ENCODE assay signal across 22 cellular contexts in the genomic region with DNA sequence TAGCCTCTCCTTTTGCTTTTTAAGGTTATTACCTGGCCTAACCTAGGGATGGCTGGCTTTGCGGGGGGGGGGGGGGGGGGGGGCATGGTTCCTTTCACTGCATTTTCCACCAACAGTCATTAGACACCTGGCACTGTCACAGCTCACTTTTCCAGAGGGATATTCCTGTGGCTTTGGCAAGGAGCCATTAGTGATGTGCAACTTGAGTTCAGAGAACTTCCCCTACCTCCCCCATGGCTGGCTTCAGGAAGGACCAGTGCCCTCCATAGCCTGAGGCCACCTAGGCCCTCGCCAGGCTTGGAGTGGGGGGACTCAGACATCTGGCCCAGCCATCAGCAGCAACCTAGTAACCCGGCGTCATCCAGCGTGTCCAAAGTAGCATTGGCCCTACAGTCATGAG.
A peak's percentile ranks its signal among the peaks of the same experiment; 100 is the strongest.
DNase-seq lines count a peak whose midpoint lies in the region; ATAC-seq and TF ChIP-seq lines count a peak whose summit lies in the region.
"Had no signal": no experiment of that assay in that cellular context is flagged by ENCODE, and none has a peak within 500 bp of the region (broad histone marks: within the 10 kb centered on the region; RNA-seq: fewer than 3 reads in every experiment).

No MANE protein-coding gene starts in this region.

- no peak for DNase-seq in stimulated activated naive CD8-positive, alpha-beta T cell treated with anti-CD3 and anti-CD28 coated beads, Interleukin-15, amount 100 ng/mL, for 72 hours
- DNase-seq in stimulated activated naive CD8-positive, alpha-beta T cell treated with anti-CD3 and anti-CD28 coated beads, Interleukin-15, Interleukin-2, amounts not matched to agents 100 U/mL and 50 U/mL, for 24 hours = no peak
- DNase-seq in NCI-H2107 treated with DMSO at 0.1 percent for 48 hours (lab: John Stamatoyannopoulos, UW; ENCODE audit: unreplicated experiment) = peak; percentile 61
- DNase-seq in SJCRH30 = peak; percentile 14 to 51
- no peak for DNase-seq in type B pancreatic cell (ENCODE audit: extremely low spot score, unreplicated experiment)
- DNase-seq in smooth muscle cell (lab: John Stamatoyannopoulos, UW; ENCODE audit: unreplicated experiment) = no peak
- no peak for DNase-seq in cerebellum (ENCODE audit: low spot score)
- DNase-seq: CD8-positive, alpha-beta T cell; DMS53; H7; HFFc6; Karpas-422; MG63; NCI-H1048; NCI-H146; NCI-H2081 treated with DMSO at 0.1 percent for 48 hours; NCI-H748 treated with DMSO at 0.1 percent for 48 hours; SIG-M5 had no signal

- no peaks in the 10 kb centered on the region for H3K36me3 ChIP-seq in SJCRH30
- H3K36me3 ChIP-seq in smooth muscle cell (ENCODE audit: low read depth) = no peaks in the 10 kb centered on the region
- H3K36me3 ChIP-seq: MG63 had no signal

- H2AFZ ChIP-seq in smooth muscle cell (ENCODE audit: low read depth) = no peak overlapping the region

- no peaks in the 10 kb centered on the region for H4K20me1 ChIP-seq in smooth muscle cell (ENCODE audit: low read depth)

- H3K4me1 ChIP-seq in SJCRH30 = peaks cover 4% of the 10 kb centered on the region; the same call in 1 of the 2 replicates
- H3K4me1 ChIP-seq in smooth muscle cell (ENCODE audit: low read depth) = no peaks in the 10 kb centered on the region

- no peaks in the 10 kb centered on the region for H3K36me3 Mint-ChIP-seq in type B pancreatic cell

- H3K4me3 ChIP-seq in SJCRH30 (no peak overlapping the region), smooth muscle cell (no peak overlapping the region)
- H3K4me3 ChIP-seq: A549, BLaER1, MG63 had no signal

- no peak for ATAC-seq in stimulated activated naive CD8-positive, alpha-beta T cell treated with anti-CD3 and anti-CD28 coated beads, Interleukin-15, amount 100 ng/mL, for 72 hours
- ATAC-seq in stimulated activated naive CD8-positive, alpha-beta T cell treated with anti-CD3 and anti-CD28 coated beads, Interleukin-15, Interleukin-2, amounts not matched to agents 100 U/mL and 50 U/mL, for 24 hours = no peak
- ATAC-seq: A549; CD8-positive, alpha-beta T cell had no signal

- H3K27ac ChIP-seq in SJCRH30 (no peak overlapping the region), smooth muscle cell (ENCODE audit: low read depth) (no peak overlapping the region)
- H3K27ac ChIP-seq: A549, BLaER1, RWPE1 had no signal

- H3K27me3 Mint-ChIP-seq in stimulated activated naive CD8-positive, alpha-beta T cell treated with anti-CD3 and anti-CD28 coated beads, Interleukin-15, amount 100 ng/mL, for 72 hours = no peaks in the 10 kb centered on the region
- H3K27me3 Mint-ChIP-seq in type B pancreatic cell = no peaks in the 10 kb centered on the region
- H3K27me3 Mint-ChIP-seq: IgD-negative memory B cell had no signal

- TF ChIP-seq CTCF in type B pancreatic cell (conservative IDR thresholded peaks at IDR 0.05) (no peak), smooth muscle cell (IDR thresholded peaks at IDR 0.05; ENCODE audit: borderline replicate concordance, insufficient read depth, poor library complexity, severe bottlenecking) (no peak)

- 88% methylated on average over 4 of the region's 5 CpGs for WGBS in smooth muscle cell (ENCODE audit: low lambda C conversion rate)

- H3K4me3 Mint-ChIP-seq in stimulated activated naive CD8-positive, alpha-beta T cell treated with anti-CD3 and anti-CD28 coated beads, Interleukin-15, amount 100 ng/mL, for 72 hours = no peak overlapping the region
- no peak overlapping the region for H3K4me3 Mint-ChIP-seq in type B pancreatic cell
- H3K4me3 Mint-ChIP-seq: CD8-positive, alpha-beta T cell; HFFc6; IgD-negative memory B cell had no signal

- no peaks in the 10 kb centered on the region for H3F3A ChIP-seq in smooth muscle cell (ENCODE audit: low read depth)

- peaks cover 4 to 25% of the 10 kb centered on the region in 2 donors for H3K9me3 Mint-ChIP-seq in stimulated activated naive CD8-positive, alpha-beta T cell treated with anti-CD3 and anti-CD28 coated beads, Interleukin-15, amount 100 ng/mL, for 72 hours
- no peaks in the 10 kb centered on the region for H3K9me3 Mint-ChIP-seq in type B pancreatic cell
- H3K9me3 Mint-ChIP-seq: CD8-positive, alpha-beta T cell had no signal

- no peaks in the 10 kb centered on the region for H3K27me3 ChIP-seq in SJCRH30
- no peaks in the 10 kb centered on the region for H3K27me3 ChIP-seq in smooth muscle cell (ENCODE audit: low read depth)
- H3K27me3 ChIP-seq: BLaER1, MG63 had no signal

- H3K79me2 ChIP-seq in smooth muscle cell (ENCODE audit: low read depth) = no peaks in the 10 kb centered on the region

- no peak overlapping the region for H3K9ac ChIP-seq in smooth muscle cell (ENCODE audit: low read depth)
- H3K9ac ChIP-seq: BLaER1 had no signal

- H3K4me2 ChIP-seq in smooth muscle cell = no peak overlapping the region
- H3K4me2 ChIP-seq: A549, BLaER1 had no signal

- peak overlapping the region; percentile 54 to 73 for H3K27ac Mint-ChIP-seq in stimulated activated naive CD8-positive, alpha-beta T cell treated with anti-CD3 and anti-CD28 coated beads, Interleukin-15, amount 100 ng/mL, for 72 hours
- no peak overlapping the region for H3K27ac Mint-ChIP-seq in type B pancreatic cell
- H3K27ac Mint-ChIP-seq: HFFc6 had no signal

- peaks cover 46% of the 10 kb centered on the region for H3K4me1 Mint-ChIP-seq in stimulated activated naive CD8-positive, alpha-beta T cell treated with anti-CD3 and anti-CD28 coated beads, Interleukin-15, amount 100 ng/mL, for 72 hours
- H3K4me1 Mint-ChIP-seq in type B pancreatic cell (ENCODE audit: unreplicated experiment) = no peaks in the 10 kb centered on the region

- no peaks in the 10 kb centered on the region for H3K9me3 ChIP-seq in SJCRH30 (replicated peaks)
- no peaks in the 10 kb centered on the region for H3K9me3 ChIP-seq in smooth muscle cell (replicated peaks; ENCODE audit: low read depth)
- H3K9me3 ChIP-seq: A549, MG63 had no signal

Comparison
In these comparisons a context has a peak if more than half of its experiments do, and no peak if none do; other contexts are left out.
1. DNase-seq: peak in NCI-H2107 treated with DMSO at 0.1 percent for 48 hours (single experiment) and SJCRH30 (2 of 2); none in stimulated activated naive CD8-positive, alpha-beta T cell treated with anti-CD3 and anti-CD28 coated beads, Interleukin-15, amount 100 ng/mL, for 72 hours (0 of 2), stimulated activated naive CD8-positive, alpha-beta T cell treated with anti-CD3 and anti-CD28 coated beads, Interleukin-15, Interleukin-2, amounts not matched to agents 100 U/mL and 50 U/mL, for 24 hours (single experiment), type B pancreatic cell (single experiment), smooth muscle cell (single experiment) and cerebellum (single experiment).